ENCODE assay signal across 8 cellular contexts in the genomic region with DNA sequence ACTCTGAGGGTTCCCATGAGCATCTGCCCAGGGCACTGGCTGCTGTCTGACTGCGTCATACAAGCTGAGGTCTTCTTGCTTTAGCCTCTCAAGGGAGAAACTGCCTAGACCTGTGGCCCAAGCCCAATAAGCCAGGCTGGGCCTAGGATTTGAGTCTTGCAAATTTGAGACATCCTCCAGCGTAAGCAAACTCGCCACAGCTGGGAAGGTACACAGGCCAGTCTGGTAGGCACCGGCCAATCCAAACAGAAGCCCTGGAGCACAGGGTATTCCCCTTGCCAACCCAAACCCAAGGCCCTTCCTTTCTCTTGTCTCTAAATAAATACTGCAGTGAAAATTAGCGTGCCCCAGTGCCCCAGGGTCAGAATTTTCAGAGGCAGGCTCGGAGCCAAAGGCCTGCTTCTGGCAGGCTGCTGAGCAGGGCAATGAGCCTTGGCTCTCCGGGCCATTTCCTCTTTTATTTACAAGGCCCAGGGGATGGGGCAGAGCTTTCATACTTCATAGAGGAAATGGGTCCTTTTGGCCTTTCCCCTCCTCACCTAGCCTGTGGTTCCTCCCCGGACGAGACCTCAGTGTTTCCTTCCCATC. TPM values are rescaled to one million over a fixed set of nuclear protein-coding genes. Genes with fewer than 3 reads are reported as not detected.
DNase-seq lines count a peak whose midpoint lies in the region; ATAC-seq and TF ChIP-seq lines count a peak whose summit lies in the region.
"Had no signal": no experiment of that assay in that cellular context is flagged by ENCODE, and none has a peak within 500 bp of the region (broad histone marks: within the 10 kb centered on the region; RNA-seq: fewer than 3 reads in every experiment).

No MANE protein-coding gene starts in this region.

- peak; percentile 98 for DNase-seq in LNCaP clone FGC (ENCODE audit: low read depth)
- peak; percentile 63 for DNase-seq in astrocyte of the hippocampus (ENCODE audit: low read depth, low spot score)
- peak; percentile 65 for DNase-seq in lower lobe of right lung
- no peak for DNase-seq in activated naive CD4-positive, alpha-beta T cell treated with anti-CD3 and anti-CD28 coated beads, Interleukin-2, amount 10 ng/mL, durations not matched to agents 7 days and 5 days
- no peak for DNase-seq in NCI-H1436 (lab: John Stamatoyannopoulos, UW)

- H3K4me3 ChIP-seq in LNCaP clone FGC (ENCODE audit: low read depth, low read length) (no peak overlapping the region), lower lobe of right lung (no peak overlapping the region), urinary bladder (ENCODE audit: low read depth, low read length) (no peak overlapping the region)
- H3K4me3 ChIP-seq: ovary had no signal

- H3K27me3 ChIP-seq in lower lobe of right lung (ENCODE audit: low read depth), result no peaks in the 10 kb centered on the region
- H3K27me3 ChIP-seq: ovary had no signal

- 52% methylated on average over 9 of the region's 9 CpGs for WGBS in urinary bladder

- peaks cover 51% of the 10 kb centered on the region for H3K36me3 Mint-ChIP-seq in activated naive CD4-positive, alpha-beta T cell treated with anti-CD3 and anti-CD28 coated beads, Interleukin-2, amount 10 ng/mL, durations not matched to agents 7 days and 5 days

- H3K27me3 Mint-ChIP-seq in activated naive CD4-positive, alpha-beta T cell treated with anti-CD3 and anti-CD28 coated beads, Interleukin-2, amount 10 ng/mL, durations not matched to agents 7 days and 5 days, result no peaks in the 10 kb centered on the region

- no peaks in the 10 kb centered on the region for H3K9me3 Mint-ChIP-seq in activated naive CD4-positive, alpha-beta T cell treated with anti-CD3 and anti-CD28 coated beads, Interleukin-2, amount 10 ng/mL, durations not matched to agents 7 days and 5 days

- H3K27ac ChIP-seq in lower lobe of right lung (peak overlapping the region; percentile 64), urinary bladder (ENCODE audit: low read depth) (peak overlapping the region; percentile 44)
- H3K27ac ChIP-seq: ovary had no signal

- H3K4me3 Mint-ChIP-seq in activated naive CD4-positive, alpha-beta T cell treated with anti-CD3 and anti-CD28 coated beads, Interleukin-2, amount 10 ng/mL, durations not matched to agents 7 days and 5 days, result no peak overlapping the region

- intact Hi-C loops in lower lobe of right lung (cut with DNase I), result no loop called here

- peaks cover 32% of the 10 kb centered on the region for H3K4me1 Mint-ChIP-seq in activated naive CD4-positive, alpha-beta T cell treated with anti-CD3 and anti-CD28 coated beads, Interleukin-2, amount 10 ng/mL, durations not matched to agents 7 days and 5 days

- H3K9me3 ChIP-seq in lower lobe of right lung, result no peaks in the 10 kb centered on the region
- H3K9me3 ChIP-seq: ovary had no signal

- CTCF ChIA-PET in activated naive CD4-positive, alpha-beta T cell treated with anti-CD3 and anti-CD28 coated beads, Interleukin-2, amount 10 ng/mL, durations not matched to agents 7 days and 5 days (lab: Charles Lee), result interaction anchor here (0.9 to 1.6 kb wide), 3 partner anchors 242 to 245 kb away, joined by 3 to 6 read pairs (median 4); no protein-coding TSS in a partner anchor

- H3K27ac Mint-ChIP-seq in activated naive CD4-positive, alpha-beta T cell treated with anti-CD3 and anti-CD28 coated beads, Interleukin-2, amount 10 ng/mL, durations not matched to agents 7 days and 5 days, result no peak overlapping the region

- TF ChIP-seq CTCF in LNCaP clone FGC (IDR thresholded peaks at IDR 0.05; ENCODE audit: control insufficient read depth, extremely low read depth, insufficient read depth), result no peak
- no peak for TF ChIP-seq CTCF in lower lobe of right lung (IDR thresholded peaks at IDR 0.05)

- H3K36me3 ChIP-seq in lower lobe of right lung, result peaks cover 59% of the 10 kb centered on the region
- H3K36me3 ChIP-seq in urinary bladder (ENCODE audit: insufficient read depth), result no peaks in the 10 kb centered on the region
- H3K36me3 ChIP-seq: ovary had no signal

- ATAC-seq in GM19025 (IDR thresholded peaks at IDR 0.05; ENCODE audit: low read depth, unreplicated experiment) (peak; percentile 84), lower lobe of right lung (peak; percentile 81 to 83)

- H3K4me1 ChIP-seq in lower lobe of right lung (peaks cover 21% of the 10 kb centered on the region), urinary bladder (ENCODE audit: insufficient read depth) (no peaks in the 10 kb centered on the region)

RNA-seq across cellular contexts. Expression of a gene that starts 33.3 kb away (rescaled TPM):
- total RNA-seq in lower lobe of right lung, result 22.2 TPM
- total RNA-seq in urinary bladder, result 11.5 TPM
- 6.6 TPM for polyA plus RNA-seq in urinary bladder

RNA-seq across cellular contexts. Expression of a gene that starts 33.7 kb away (rescaled TPM):
- 73.3 TPM for total RNA-seq in lower lobe of right lung
- total RNA-seq in urinary bladder, result 159 TPM
- polyA plus RNA-seq in urinary bladder, result 28.8 TPM

Comparison
In these comparisons a context has a peak if more than half of its experiments do, and no peak if none do; other contexts are left out.
1. DNase-seq: peak in LNCaP clone FGC (single experiment), astrocyte of the hippocampus (single experiment) and lower lobe of right lung (single experiment); none in activated naive CD4-positive, alpha-beta T cell treated with anti-CD3 and anti-CD28 coated beads, Interleukin-2, amount 10 ng/mL, durations not matched to agents 7 days and 5 days (single experiment) and NCI-H1436 (single experiment).